Comparison of ENCODE assay signal across 6 cellular contexts in the genomic region with DNA sequence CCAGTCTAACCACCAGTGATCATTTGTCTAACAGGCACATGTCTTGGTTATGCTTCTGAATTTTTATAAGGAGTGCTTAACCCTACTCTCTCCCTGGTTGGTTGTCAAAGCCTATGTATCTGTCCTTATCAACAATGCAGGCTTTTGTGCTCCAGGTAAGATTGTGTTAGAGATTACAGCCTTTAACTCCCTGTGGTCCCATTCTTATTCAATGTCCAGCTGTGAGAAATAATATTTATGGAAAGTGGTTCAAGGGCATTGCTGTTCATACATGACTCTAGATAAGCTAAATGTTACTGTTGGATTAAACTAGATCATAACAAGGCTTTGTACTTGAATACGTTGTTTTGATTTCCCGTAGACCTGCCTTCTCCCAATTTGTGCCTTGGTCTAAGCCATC.
"Had no signal": no experiment of that assay in that cellular context is flagged by ENCODE, and none has a peak within 500 bp of the region (broad histone marks: within the 10 kb centered on the region; RNA-seq: fewer than 3 reads in every experiment).

No MANE protein-coding gene starts in this region.

- H3K27ac ChIP-seq: HL-60 had no signal

- H3K4me2 ChIP-seq: GM23338 had no signal

- H3K4me3 ChIP-seq: GM23338 had no signal

- DNase-seq: H9, HCEC 1CT, HFFc6, KBM-7 had no signal
